11 cellular contexts compared by ENCODE assay signal in the genomic region with DNA sequence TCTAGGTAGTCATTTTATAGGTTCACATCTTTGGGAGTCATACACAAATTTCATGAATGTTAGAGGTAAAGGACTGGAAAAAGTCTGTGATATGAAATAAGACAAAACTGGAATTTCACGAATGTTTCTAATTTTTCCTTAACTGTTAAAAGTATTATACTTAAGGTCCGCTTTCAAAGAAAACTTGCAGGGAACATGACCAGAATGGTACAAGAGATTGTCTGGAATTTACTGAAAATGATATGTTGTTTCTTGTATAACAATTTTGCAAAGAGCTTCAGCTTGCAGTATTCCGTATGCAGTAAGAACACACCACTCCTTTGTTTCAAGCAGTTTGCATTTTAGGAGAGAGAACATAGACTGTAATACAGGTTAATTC. TPM values are rescaled to one million over a fixed set of nuclear protein-coding genes. Genes with fewer than 3 reads are reported as not detected.
DNase-seq lines count a peak whose midpoint lies in the region; ATAC-seq and TF ChIP-seq lines count a peak whose summit lies in the region.
"Had no signal": no experiment of that assay in that cellular context is flagged by ENCODE, and none has a peak within 500 bp of the region (broad histone marks: within the 10 kb centered on the region; RNA-seq: fewer than 3 reads in every experiment).

No MANE protein-coding gene starts in this region.

- no peaks in the 10 kb centered on the region for H3K9me3 ChIP-seq in skeletal muscle tissue (ENCODE audit: control insufficient read depth in 3 of 3, low read length in 3 of 3)

- no peak overlapping the region for H3K27ac Mint-ChIP-seq in activated CD8-positive, alpha-beta memory T cell treated with anti-CD3 and anti-CD28 coated beads, Interleukin-2, amount 10 ng/mL, durations not matched to agents 7 days and 5 days

- TF ChIP-seq CTCF in epithelial cell of proximal tubule (conservative IDR thresholded peaks at IDR 0.05; ENCODE audit: low read depth, low read length), result no peak

- peaks cover 30% of the 10 kb centered on the region for H3K4me1 Mint-ChIP-seq in activated CD8-positive, alpha-beta memory T cell treated with anti-CD3 and anti-CD28 coated beads, Interleukin-2, amount 10 ng/mL, durations not matched to agents 7 days and 5 days

- peak overlapping the region; percentile 90 for H3K4me3 Mint-ChIP-seq in activated CD8-positive, alpha-beta memory T cell treated with anti-CD3 and anti-CD28 coated beads, Interleukin-2, amount 10 ng/mL, durations not matched to agents 7 days and 5 days

- no peaks in the 10 kb centered on the region for H3K27me3 Mint-ChIP-seq in activated CD8-positive, alpha-beta memory T cell treated with anti-CD3 and anti-CD28 coated beads, Interleukin-2, amount 10 ng/mL, durations not matched to agents 7 days and 5 days

- no peaks in the 10 kb centered on the region for H3K27me3 ChIP-seq in skeletal muscle tissue (ENCODE audit: control insufficient read depth in 3 of 3, insufficient read depth in 3 of 3, low read length in 3 of 3)

- peak overlapping the region in 1 of 3 donors; percentile 20 for H3K9ac ChIP-seq in skeletal muscle tissue (ENCODE audit: low read depth in 1 of 3, low read length in 3 of 3)

- no peaks in the 10 kb centered on the region for H3K9me3 Mint-ChIP-seq in activated CD8-positive, alpha-beta memory T cell treated with anti-CD3 and anti-CD28 coated beads, Interleukin-2, amount 10 ng/mL, durations not matched to agents 7 days and 5 days (ENCODE audit: low read depth)

- H3K4me3 ChIP-seq in epithelial cell of proximal tubule (ENCODE audit: low read depth, low read length) (peak overlapping the region; percentile 69), skeletal muscle tissue (ENCODE audit: low read length in 3 of 3) (peak overlapping the region in 2 of 3 donors; percentile 53 to 96)

- peaks cover 14 to 27% (median 26%) of the 10 kb centered on the region in 3 donors for H3K36me3 ChIP-seq in skeletal muscle tissue (ENCODE audit: control insufficient read depth in 3 of 3, insufficient read depth in 3 of 3, low read length in 3 of 3)

- CTCF ChIA-PET in activated CD8-positive, alpha-beta memory T cell treated with anti-CD3 and anti-CD28 coated beads, Interleukin-2, amount 10 ng/mL, durations not matched to agents 7 days and 5 days (lab: Charles Lee), result interaction anchor here (0.9 to 1.1 kb wide), 2 partner anchors 12 to 1016 kb away, joined by 3 read pairs; no protein-coding TSS in a partner anchor

- no peak overlapping the region for H3K27ac ChIP-seq in skeletal muscle tissue (ENCODE audit: low read depth, low read length)

- peaks cover 26% of the 10 kb centered on the region for H3K36me3 Mint-ChIP-seq in activated CD8-positive, alpha-beta memory T cell treated with anti-CD3 and anti-CD28 coated beads, Interleukin-2, amount 10 ng/mL, durations not matched to agents 7 days and 5 days

- no peak for ATAC-seq in activated CD8-positive, alpha-beta memory T cell treated with anti-CD3 and anti-CD28 coated beads, Interleukin-2, amount 10 ng/mL, durations not matched to agents 7 days and 5 days
- ATAC-seq in HG03442 (IDR thresholded peaks at IDR 0.05; ENCODE audit: unreplicated experiment), result no peak

- H3K4me1 ChIP-seq in skeletal muscle tissue (ENCODE audit: control insufficient read depth in 3 of 3, insufficient read depth in 3 of 3, low read length in 3 of 3), result peaks cover 15 to 19% (median 16%) of the 10 kb centered on the region in 3 donors

- no peak for DNase-seq in activated CD8-positive, alpha-beta memory T cell treated with anti-CD3 and anti-CD28 coated beads, Interleukin-2, amount 10 ng/mL, durations not matched to agents 7 days and 5 days
- no peak for DNase-seq in activated CD8-positive, alpha-beta memory T cell treated with anti-CD3 and anti-CD28 coated beads for 24 hours
- DNase-seq in SK-N-DZ (ENCODE audit: low spot score) (peak; percentile 93), epithelial cell of proximal tubule (ENCODE audit: low read depth) (no peak), iPS-NIHi7 (ENCODE audit: extremely low spot score) (no peak)
- DNase-seq in activated effector memory CD4-positive, alpha-beta T cell treated with Interleukin-2 at 50 U/mL for 16 hours, result no peak
- DNase-seq: head of caudate nucleus, NCI-H187, SIG-M5 had no signal

RNA-seq across cellular contexts. Expression of a gene that starts 1.6 kb away (rescaled TPM):
- 10 to 100 TPM; 58.5 to 81.3 TPM for total RNA-seq in activated CD8-positive, alpha-beta memory T cell treated with anti-CD3 and anti-CD28 coated beads, Interleukin-2, amount 10 ng/mL, durations not matched to agents 7 days and 5 days
- 5,002 and 5,638 TPM in 2 replicates for polyA plus RNA-seq in SK-N-DZ (2014; cell fraction: cytosol; rRNA removed)
- polyA plus RNA-seq in SK-N-DZ (2014; cell fraction: nucleus; rRNA removed), result 4,616 and 5,818 TPM in 2 replicates
- 70.2 and 77.0 TPM in 2 replicates for total RNA-seq in epithelial cell of proximal tubule
- total RNA-seq in skeletal muscle tissue, result 105 TPM

RNA-seq across cellular contexts. Expression of a gene that starts 32.2 kb away (rescaled TPM):
- total RNA-seq in activated CD8-positive, alpha-beta memory T cell treated with anti-CD3 and anti-CD28 coated beads, Interleukin-2, amount 10 ng/mL, durations not matched to agents 7 days and 5 days, result 10 to 100 TPM; 32.9 to 34.0 TPM
- 171 and 202 TPM in 2 replicates for polyA plus RNA-seq in SK-N-DZ (2014; cell fraction: cytosol; rRNA removed)
- polyA plus RNA-seq in SK-N-DZ (2014; cell fraction: nucleus; rRNA removed), result 123 and 132 TPM in 2 replicates
- total RNA-seq in epithelial cell of proximal tubule (33.6 and 48.4 TPM in 2 replicates), skeletal muscle tissue (126 TPM)
